ENCODE assay signal across 8 cellular contexts in the genomic region with DNA sequence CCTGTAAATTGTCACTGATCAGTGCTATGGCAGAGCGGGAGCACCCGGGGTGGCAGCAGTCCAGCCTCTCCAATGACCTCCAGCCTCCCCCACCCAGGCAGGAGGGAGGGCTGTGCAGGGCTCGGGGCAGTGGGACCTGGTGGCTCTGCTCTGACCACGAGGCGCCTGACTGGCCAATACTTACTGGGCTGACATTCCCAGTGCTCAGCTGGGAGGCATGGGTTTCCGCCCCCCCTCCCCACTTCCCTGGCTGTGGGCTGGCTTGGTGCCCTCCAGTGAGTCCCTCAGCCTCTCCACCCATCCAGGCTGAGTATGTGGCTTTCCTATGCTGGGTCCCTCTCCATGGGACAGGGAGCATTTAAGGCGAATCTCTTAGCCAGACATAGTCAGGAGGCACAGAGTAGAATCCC. TPM values are rescaled to one million over a fixed set of nuclear protein-coding genes. Genes with fewer than 3 reads are reported as not detected.
A peak's percentile ranks its signal among the peaks of the same experiment; 100 is the strongest.
DNase-seq lines count a peak whose midpoint lies in the region; ATAC-seq, FAIRE-seq and TF ChIP-seq lines count a peak whose summit lies in the region.

No MANE protein-coding gene starts in this region.

- no peak overlapping the region; the same call in 1 of the 2 replicates for H3K9ac ChIP-seq in HepG2 (ENCODE audit: insufficient read depth, low read depth, low read length)

- DNase-seq in stimulated activated CD4-positive, alpha-beta T cell treated with anti-CD3 and anti-CD28 coated beads, Interleukin-15, amount 100 ng/mL, for 24 hours = peak; percentile 40
- DNase-seq in stimulated activated CD4-positive, alpha-beta T cell treated with anti-CD3 and anti-CD28 coated beads, Interleukin-2, amount 100 ng/mL, for 48 hours = no peak
- DNase-seq in caudate nucleus (lab: John Stamatoyannopoulos, UW) (peak in 36 of 61 donors; percentile 4 to 62 (median 34)), HepG2 (ENCODE audit: low spot score) (no peak), superior temporal gyrus (ENCODE audit: extremely low spot score) (peak; percentile 35), cortex of kidney (lab: John Stamatoyannopoulos, UW) (no peak), SKM-1 treated with dmso at 0.1 percent for 144 hours (lab: John Stamatoyannopoulos, UW; ENCODE audit: unreplicated experiment) (no peak)

- no peak for TF ChIP-seq RAD21 in HepG2 (CRISPR knock-in tag; IDR thresholded peaks at IDR 0.05)

- peak overlapping the region in 1 of 3 experiments; percentile 87; a peak in 1 of 6 replicates for H3K4me3 ChIP-seq in HepG2 (replicated peaks in 1 of 3; ENCODE audit: insufficient read depth in 1 of 3, low read depth in 2 of 3, low read length in 3 of 3)

- peak overlapping the region; percentile 54; the same call in 1 of the 2 replicates for H3K4me2 ChIP-seq in HepG2 (ENCODE audit: low read depth, low read length)

- POLR2A ChIA-PET in HepG2 (lab: Yijun Ruan, JAX) = interaction anchor here (0.9 to 1.4 kb wide), 3 partner anchors 22 to 65 kb away, joined by 3 to 6 read pairs (median 4); partner anchors contain the start of gene PGS1

- no peak for TF ChIP-seq CTCF in HepG2 (CRISPR knock-in tag; IDR thresholded peaks at IDR 0.05)

- no peak for FAIRE-seq in HepG2 (lab: Jason Lieb, UNC)

- 49% methylated on average over 7 of the region's 7 CpGs for WGBS in HepG2 (ENCODE audit: low lambda C conversion rate)

- H3K27ac ChIP-seq in caudate nucleus (ENCODE audit: low read depth, low read length) (peak overlapping the region; percentile 40), HepG2 (ENCODE audit: extremely low read length, insufficient read depth, low read length) (no peak overlapping the region)

- H3K79me2 ChIP-seq in HepG2 (ENCODE audit: insufficient read depth, low read length) = no peaks in the 10 kb centered on the region

- peaks cover 73% of the 10 kb centered on the region for H3K4me1 ChIP-seq in HepG2 (ENCODE audit: insufficient read depth, low read length)

- CTCF ChIA-PET in HepG2 (lab: Yijun Ruan, JAX; ENCODE audit: low intra/inter-chr PET ratio, low total read pairs) = no interaction called here

- TF ChIP-seq EP300 in HepG2 (IDR thresholded peaks at IDR 0.05; ENCODE audit: low read depth in 2 of 2, low read length in 2 of 2) = no peak
- TF ChIP-seq EP300 in HepG2 (CRISPR knock-in tag; IDR thresholded peaks at IDR 0.05; ENCODE audit: borderline replicate concordance) = no peak

- intact Hi-C loops in HepG2 (cut with micrococcal nuclease; ENCODE audit: unreplicated experiment) = no loop called here

- in situ Hi-C loops in HepG2 (cut with HindIII; ENCODE audit: extremely low pct_ligation_motif_present, low pct_unique_long_range_greater_than_20kb) = no loop called here

- H3K36me3 ChIP-seq in HepG2 (replicated peaks in 1 of 2; ENCODE audit: control insufficient read depth in 1 of 2, insufficient read depth in 2 of 2, low read length in 2 of 2) = no peaks in the 10 kb centered on the region; a peak in 1 of 5 replicates

- BruUV-seq in HepG2 (replicated peaks; lab: Mats Ljungman, UMichigan) = no TSS peak

- H2AFZ ChIP-seq in HepG2 (ENCODE audit: low read length) = no peak overlapping the region

- H3K9me3 ChIP-seq in HepG2 (ENCODE audit: low read length) = no peaks in the 10 kb centered on the region

- ATAC-seq in HepG2 = no peak
- no peak for ATAC-seq in HG02840 (IDR thresholded peaks at IDR 0.05; ENCODE audit: low FRiP score, unreplicated experiment)

- peaks cover 0 to 51% of the 10 kb centered on the region in 2 experiments; a peak in 4 of 5 replicates for H3K27me3 ChIP-seq in HepG2 (ENCODE audit: control insufficient read depth in 1 of 2, insufficient read depth in 2 of 2, low read length in 2 of 2)

- H4K20me1 ChIP-seq in HepG2 (ENCODE audit: insufficient read depth, low read length) = peaks cover 21% of the 10 kb centered on the region; the same call in 1 of the 2 replicates

- no peak for TF ChIP-seq POLR2A in HepG2 (IDR thresholded peaks at IDR 0.05; ENCODE audit: insufficient read depth in 1 of 2, low read depth in 2 of 2, low read length in 2 of 2)

TF ChIP-seq in HepG2, 621 proteins besides CTCF, POLR2A, EP300 and RAD21 (continues in another document):
- TF ChIP-seq MAFG (CRISPR knock-in tag; IDR thresholded peaks at IDR 0.05) (no peak), ZFP36 (IDR thresholded peaks at IDR 0.05; ENCODE audit: borderline replicate concordance, low read depth, low read length, partially characterized antibody) (no peak), KDM6A (CRISPR knock-in tag; IDR thresholded peaks at IDR 0.05; ENCODE audit: low read depth) (no peak), ZNF292 (CRISPR knock-in tag; IDR thresholded peaks at IDR 0.05; ENCODE audit: borderline replicate concordance, low read depth) (no peak), ZNF510 (CRISPR knock-in tag; IDR thresholded peaks at IDR 0.05; ENCODE audit: low read depth) (no peak), ETV5 (CRISPR knock-in tag; IDR thresholded peaks at IDR 0.05; ENCODE audit: borderline replicate concordance) (no peak), MTA1 (CRISPR knock-in tag; IDR thresholded peaks at IDR 0.05; ENCODE audit: borderline replicate concordance) (no peak)
- TF ChIP-seq, protein P1, sequence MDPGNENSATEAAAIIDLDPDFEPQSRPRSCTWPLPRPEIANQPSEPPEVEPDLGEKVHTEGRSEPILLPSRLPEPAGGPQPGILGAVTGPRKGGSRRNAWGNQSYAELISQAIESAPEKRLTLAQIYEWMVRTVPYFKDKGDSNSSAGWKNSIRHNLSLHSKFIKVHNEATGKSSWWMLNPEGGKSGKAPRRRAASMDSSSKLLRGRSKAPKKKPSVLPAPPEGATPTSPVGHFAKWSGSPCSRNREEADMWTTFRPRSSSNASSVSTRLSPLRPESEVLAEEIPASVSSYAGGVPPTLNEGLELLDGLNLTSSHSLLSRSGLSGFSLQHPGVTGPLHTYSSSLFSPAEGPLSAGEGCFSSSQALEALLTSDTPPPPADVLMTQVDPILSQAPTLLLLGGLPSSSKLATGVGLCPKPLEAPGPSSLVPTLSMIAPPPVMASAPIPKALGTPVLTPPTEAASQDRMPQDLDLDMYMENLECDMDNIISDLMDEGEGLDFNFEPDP (CRISPR knock-in tag; conservative IDR thresholded peaks at IDR 0.05) = no peak

RNA-seq across cellular contexts. Expression of gene SOCS3, which starts 2.7 kb away (rescaled TPM):
- total RNA-seq in HepG2 (2016; rRNA removed; fragmentation: Illumina TruSeq; extraction: Trizol) = 0.66 and 0.77 TPM in 2 replicates
- 0.30 and 0.35 TPM in 2 replicates for total RNA-seq in HepG2 (2016; cell fraction: cytosol; rRNA removed; fragmentation: Illumina TruSeq; extraction: Trizol; ENCODE audit: low read depth)
- total RNA-seq in HepG2 (2016; cell fraction: insoluble cytoplasmic fraction; rRNA removed; fragmentation: Illumina TruSeq; extraction: Trizol) = 0.59 and 0.95 TPM in 2 replicates
- 0.83 and 0.93 TPM in 2 replicates for total RNA-seq in HepG2 (2016; cell fraction: membrane; rRNA removed; fragmentation: Illumina TruSeq; extraction: Trizol)
- total RNA-seq in HepG2 (2016; cell fraction: nucleus; rRNA removed; fragmentation: Illumina TruSeq; extraction: Trizol) = 0.66 and 1.2 TPM in 2 replicates
- 2.4 and 3.2 TPM in 2 replicates for polyA plus RNA-seq in HepG2 (2011; rRNA removed)
- 2.4 and 2.6 TPM in 2 replicates for polyA plus RNA-seq in HepG2 (2011; cell fraction: cytosol; rRNA removed)
- 4.1 and 5.9 TPM in 2 replicates for polyA plus RNA-seq in HepG2 (2011; cell fraction: nucleus; rRNA removed)
- 0.94 and 3.5 TPM in 2 replicates for polyA plus RNA-seq in HepG2 (2012)
- polyA plus RNA-seq in HepG2 (2016; cell fraction: cytosol; fragmentation: Illumina TruSeq; extraction: Trizol; ENCODE audit: low read depth) = 0.05 and 0.10 TPM in 2 replicates
- 0.32 and 0.52 TPM in 2 replicates for polyA plus RNA-seq in HepG2 (2016; cell fraction: insoluble cytoplasmic fraction; fragmentation: Illumina TruSeq; extraction: Trizol; ENCODE audit: low read depth)
- polyA plus RNA-seq in HepG2 (2016; cell fraction: membrane; fragmentation: Illumina TruSeq; extraction: Trizol; ENCODE audit: low read depth) = 0.27 and 0.28 TPM in 2 replicates
- 1.1 and 1.3 TPM in 2 replicates for polyA plus RNA-seq in HepG2 (2016; cell fraction: nucleus; fragmentation: Illumina TruSeq; extraction: Trizol; ENCODE audit: insufficient read depth, low read depth)
- 11.0 and 18.7 TPM in 2 replicates for polyA minus RNA-seq in HepG2 (2011; rRNA and poly(A)+ RNA removed; ENCODE audit: low replicate concordance)
- 6.9 and 7.9 TPM in 2 replicates for polyA minus RNA-seq in HepG2 (2011; cell fraction: cytosol; rRNA and poly(A)+ RNA removed)
- polyA minus RNA-seq in HepG2 (2011; cell fraction: nucleus; rRNA and poly(A)+ RNA removed) = 3.5 and 5.2 TPM in 2 replicates

RNA-seq across cellular contexts. Expression of gene PGS1, which starts 21.3 kb away (rescaled TPM):
- total RNA-seq in HepG2 (2016; rRNA removed; fragmentation: Illumina TruSeq; extraction: Trizol) = 18.8 and 25.9 TPM in 2 replicates
- 10.8 and 10.9 TPM in 2 replicates for total RNA-seq in HepG2 (2016; cell fraction: cytosol; rRNA removed; fragmentation: Illumina TruSeq; extraction: Trizol; ENCODE audit: low read depth)
- 14.8 and 27.5 TPM in 2 replicates for total RNA-seq in HepG2 (2016; cell fraction: insoluble cytoplasmic fraction; rRNA removed; fragmentation: Illumina TruSeq; extraction: Trizol)
- total RNA-seq in HepG2 (2016; cell fraction: membrane; rRNA removed; fragmentation: Illumina TruSeq; extraction: Trizol) = 11.3 and 11.9 TPM in 2 replicates
- 27.4 and 30.7 TPM in 2 replicates for total RNA-seq in HepG2 (2016; cell fraction: nucleus; rRNA removed; fragmentation: Illumina TruSeq; extraction: Trizol)
- 31.5 and 42.3 TPM in 2 replicates for polyA plus RNA-seq in HepG2 (2011; rRNA removed)
- 30.6 and 33.0 TPM in 2 replicates for polyA plus RNA-seq in HepG2 (2011; cell fraction: cytosol; rRNA removed)
- polyA plus RNA-seq in HepG2 (2011; cell fraction: nucleus; rRNA removed) = 151 and 153 TPM in 2 replicates
- 18.3 and 27.7 TPM in 2 replicates for polyA plus RNA-seq in HepG2 (2012)
- polyA plus RNA-seq in HepG2 (2016; cell fraction: cytosol; fragmentation: Illumina TruSeq; extraction: Trizol; ENCODE audit: low read depth) = 2.9 and 3.9 TPM in 2 replicates
- 12.8 and 16.5 TPM in 2 replicates for polyA plus RNA-seq in HepG2 (2016; cell fraction: insoluble cytoplasmic fraction; fragmentation: Illumina TruSeq; extraction: Trizol; ENCODE audit: low read depth)
- 6.1 and 6.7 TPM in 2 replicates for polyA plus RNA-seq in HepG2 (2016; cell fraction: membrane; fragmentation: Illumina TruSeq; extraction: Trizol; ENCODE audit: low read depth)
- 50.4 and 56.8 TPM in 2 replicates for polyA plus RNA-seq in HepG2 (2016; cell fraction: nucleus; fragmentation: Illumina TruSeq; extraction: Trizol; ENCODE audit: insufficient read depth, low read depth)
- polyA minus RNA-seq in HepG2 (2011; rRNA and poly(A)+ RNA removed; ENCODE audit: low replicate concordance) = 49.2 and 54.3 TPM in 2 replicates
- polyA minus RNA-seq in HepG2 (2011; cell fraction: cytosol; rRNA and poly(A)+ RNA removed) = 13.6 and 15.2 TPM in 2 replicates
- polyA minus RNA-seq in HepG2 (2011; cell fraction: nucleus; rRNA and poly(A)+ RNA removed) = 58.3 and 63.7 TPM in 2 replicates

Comparison
In these comparisons a context has a peak if more than half of its experiments do, and no peak if none do; other contexts are left out.
1. DNase-seq: peak in stimulated activated CD4-positive, alpha-beta T cell treated with anti-CD3 and anti-CD28 coated beads, Interleukin-15, amount 100 ng/mL, for 24 hours (single experiment), caudate nucleus (36 of 61) and superior temporal gyrus (single experiment); none in stimulated activated CD4-positive, alpha-beta T cell treated with anti-CD3 and anti-CD28 coated beads, Interleukin-2, amount 100 ng/mL, for 48 hours (0 of 2), HepG2 (single experiment), cortex of kidney (single experiment) and SKM-1 treated with dmso at 0.1 percent for 144 hours (single experiment).